ENCODE assay signal across 23 cellular contexts in genomic region chr6:16868968-16869367, GRCh38.
DNase-seq lines count a peak whose midpoint lies in the region; ATAC-seq, FAIRE-seq and TF ChIP-seq lines count a peak whose summit lies in the region.
"Had no signal": no experiment of that assay in that cellular context is flagged by ENCODE, and none has a peak within 500 bp of the region (broad histone marks: within the 10 kb centered on the region; RNA-seq: fewer than 3 reads in every experiment).

No MANE protein-coding gene starts in this region.

- H3K4me1 ChIP-seq in kidney (ENCODE audit: control insufficient read depth in 1 of 2, insufficient read depth in 1 of 2, low read depth in 1 of 2, low read length in 2 of 2): no peaks in the 10 kb centered on the region
- H3K4me1 ChIP-seq: Caco-2 had no signal

- intact Hi-C loops in kidney (cut with DNase I): no loop called here
- intact Hi-C loops in activated CD4-positive, alpha-beta T cell treated with anti-CD3 and anti-CD28 coated beads for 36 hours (cut with DNase I, micrococcal nuclease): no loop called here

- H3K9ac ChIP-seq in kidney (ENCODE audit: low read length in 2 of 2): no peak overlapping the region

- no peaks in the 10 kb centered on the region for H3K4me1 Mint-ChIP-seq in activated CD4-positive, alpha-beta T cell treated with anti-CD3 and anti-CD28 coated beads for 36 hours
- H3K4me1 Mint-ChIP-seq: B cell had no signal

- no peaks in the 10 kb centered on the region for H3K9me3 ChIP-seq in kidney (ENCODE audit: control insufficient read depth in 1 of 2, low read length in 2 of 2)
- H3K9me3 ChIP-seq: Caco-2, SJCRH30 had no signal

- H3K36me3 Mint-ChIP-seq in activated CD4-positive, alpha-beta T cell treated with anti-CD3 and anti-CD28 coated beads for 36 hours (ENCODE audit: low read depth): no peaks in the 10 kb centered on the region
- H3K36me3 Mint-ChIP-seq: IgD-negative memory B cell had no signal

- FAIRE-seq in kidney (lab: Jason Lieb, UNC): no peak
- FAIRE-seq: GM12891, H1 had no signal

- no peaks in the 10 kb centered on the region for H3K36me3 ChIP-seq in kidney (ENCODE audit: control insufficient read depth in 1 of 2, insufficient read depth in 2 of 2, low read length in 2 of 2)
- H3K36me3 ChIP-seq: SJCRH30 had no signal

- CTCF ChIA-PET in activated CD4-positive, alpha-beta T cell treated with anti-CD3 and anti-CD28 coated beads for 36 hours (lab: Charles Lee): interaction anchor here (0.7 to 1.0 kb wide), 2 partner anchors 17 to 1109 kb away, joined by 3 read pairs; no protein-coding TSS in a partner anchor

- no peak overlapping the region for H3K4me3 Mint-ChIP-seq in activated CD4-positive, alpha-beta T cell treated with anti-CD3 and anti-CD28 coated beads for 36 hours
- H3K4me3 Mint-ChIP-seq: B cell; CD4-positive, alpha-beta T cell; IgD-negative memory B cell had no signal

- no peak for TF ChIP-seq CTCF in kidney (IDR thresholded peaks at IDR 0.05; ENCODE audit: borderline replicate concordance, extremely low read depth, insufficient read depth)

- no peak overlapping the region for H3K27ac ChIP-seq in kidney (ENCODE audit: low read depth in 2 of 2, low read length in 2 of 2)
- H3K27ac ChIP-seq: SJCRH30 had no signal

- H3K27ac Mint-ChIP-seq in activated CD4-positive, alpha-beta T cell treated with anti-CD3 and anti-CD28 coated beads for 36 hours: no peak overlapping the region
- H3K27ac Mint-ChIP-seq: B cell; CD4-positive, alpha-beta T cell; IgD-negative memory B cell had no signal

- POLR2A ChIA-PET in activated CD4-positive, alpha-beta T cell treated with anti-CD3 and anti-CD28 coated beads for 36 hours (lab: Charles Lee): interaction anchor here (0.7 kb wide), 1 partner anchor 57 kb away, joined by 3 read pairs; no protein-coding TSS in a partner anchor

- peaks cover 13% of the 10 kb centered on the region for H3K27me3 Mint-ChIP-seq in activated CD4-positive, alpha-beta T cell treated with anti-CD3 and anti-CD28 coated beads for 36 hours

- no peak overlapping the region for H3K4me3 ChIP-seq in kidney (ENCODE audit: low read length in 2 of 2)
- H3K4me3 ChIP-seq: SJCRH30 had no signal

- no peak for ATAC-seq in activated CD4-positive, alpha-beta T cell treated with anti-CD3 and anti-CD28 coated beads for 36 hours

- H3K9me3 Mint-ChIP-seq in activated CD4-positive, alpha-beta T cell treated with anti-CD3 and anti-CD28 coated beads for 36 hours (ENCODE audit: low read depth): no peaks in the 10 kb centered on the region
- H3K9me3 Mint-ChIP-seq: CD4-positive, alpha-beta T cell had no signal

- DNase-seq in A172 (ENCODE audit: low spot score) (peak; percentile 61), HS-27A (ENCODE audit: low read depth) (peak; percentile 43), RPMI7951 (ENCODE audit: low read depth) (peak; percentile 47), fibroblast of peridontal ligament (ENCODE audit: extremely low read depth) (peak; percentile 56), HuH-7.5 (ENCODE audit: low spot score) (no peak), kidney (no peak), OCI-M1 (lab: John Stamatoyannopoulos, UW) (no peak)
- DNase-seq in activated CD4-positive, alpha-beta T cell treated with anti-CD3 and anti-CD28 coated beads for 36 hours: no peak
- DNase-seq: 8988T; Caco-2; CD4-positive, alpha-beta T cell; Kasumi-1; NCI-H1105; NCI-H1694; NCI-H2081 treated with DMSO at 0.1 percent for 48 hours; NCI-H510A treated with DMSO at 0.1 percent for 48 hours; NCI-H82; SJCRH30; SW 1271 had no signal

Comparison
In these comparisons a context has a peak if more than half of its experiments do, and no peak if none do; other contexts are left out.
1. DNase-seq: peak in A172 (single experiment), HS-27A (single experiment), RPMI7951 (single experiment) and fibroblast of peridontal ligament (single experiment); none in HuH-7.5 (single experiment), kidney (single experiment), OCI-M1 (single experiment) and activated CD4-positive, alpha-beta T cell treated with anti-CD3 and anti-CD28 coated beads for 36 hours (single experiment).